ENCODE assay signal across 30 cellular contexts in the genomic region with DNA sequence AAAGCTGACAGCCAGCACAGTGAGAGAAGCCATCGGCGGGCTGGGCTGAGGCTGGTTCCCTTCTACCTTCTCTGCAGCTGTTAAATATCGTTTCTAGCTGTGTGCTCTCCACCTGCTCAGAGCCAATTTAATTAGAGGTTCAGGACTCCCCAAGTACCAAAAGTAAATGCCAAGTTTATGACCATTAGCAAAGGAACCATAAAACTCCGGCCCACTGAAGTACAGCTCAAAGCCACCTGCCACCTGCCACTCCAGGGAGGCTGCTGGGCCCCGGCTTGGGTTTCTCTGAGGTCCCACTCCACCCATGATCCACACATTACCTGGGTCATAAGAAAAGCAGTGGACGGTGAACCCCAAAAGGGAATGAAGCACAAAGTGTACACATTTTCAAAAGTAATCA.
"Had no signal": no experiment of that assay in that cellular context is flagged by ENCODE, and none has a peak within 500 bp of the region (broad histone marks: within the 10 kb centered on the region; RNA-seq: fewer than 3 reads in every experiment).

No MANE protein-coding gene starts in this region.

- H3K36me3 ChIP-seq: esophagus squamous epithelium, gastrocnemius medialis, pancreas, prostate gland, stomach, thyroid gland, upper lobe of left lung, vagina had no signal

- H3K27ac Mint-ChIP-seq: activated CD4-positive, alpha-beta T cell treated with anti-CD3 and anti-CD28 coated beads for 36 hours; activated naive CD4-positive, alpha-beta T cell treated with anti-CD3 and anti-CD28 coated beads, Interleukin-2, amount 50 U/mL, for 72 hours; activated T-cell treated with anti-CD3 and anti-CD28 coated beads, Interleukin-2, amount 50 U/mL, for 72 hours; mesothelial cell of epicardium; naive thymus-derived CD4-positive, alpha-beta T cell; stimulated activated naive B cell treated with anti-CD40 and anti-IgM and Interleukin-4, amounts not matched to agents 10 μg/mL and 1 μg/mL and 100 μg/mL, for 72 hours had no signal

- H3K4me1 ChIP-seq: esophagus squamous epithelium, gastrocnemius medialis, pancreas, prostate gland, stomach, thyroid gland, upper lobe of left lung, vagina had no signal

- H3K27ac ChIP-seq: epithelial cell of prostate, esophagus squamous epithelium, gastrocnemius medialis, hepatocyte, pancreas, prostate gland, stomach, thyroid gland, upper lobe of left lung, vagina had no signal

- H3K4me1 Mint-ChIP-seq: activated CD4-positive, alpha-beta T cell treated with anti-CD3 and anti-CD28 coated beads for 36 hours; mesothelial cell of epicardium; naive thymus-derived CD4-positive, alpha-beta T cell; stimulated activated naive B cell treated with anti-CD40 and anti-IgM and Interleukin-4, amounts not matched to agents 10 μg/mL and 1 μg/mL and 100 μg/mL, for 72 hours had no signal

- ATAC-seq: activated CD4-positive, alpha-beta T cell treated with anti-CD3 and anti-CD28 coated beads for 36 hours; activated naive CD4-positive, alpha-beta T cell treated with anti-CD3 and anti-CD28 coated beads, Interleukin-2, amount 50 U/mL, for 72 hours; activated T-cell treated with anti-CD3 and anti-CD28 coated beads, Interleukin-2, amount 50 U/mL, for 72 hours; gastrocnemius medialis; left cardiac atrium; naive thymus-derived CD4-positive, alpha-beta T cell; pancreas; stimulated activated naive B cell treated with anti-CD40 and anti-IgM and Interleukin-4, amounts not matched to agents 10 μg/mL and 1 μg/mL and 100 μg/mL, for 72 hours had no signal

- H3K4me3 Mint-ChIP-seq: activated CD4-positive, alpha-beta T cell treated with anti-CD3 and anti-CD28 coated beads for 36 hours; activated T-cell treated with anti-CD3 and anti-CD28 coated beads, Interleukin-2, amount 50 U/mL, for 72 hours; mesothelial cell of epicardium; naive thymus-derived CD4-positive, alpha-beta T cell; stimulated activated naive B cell treated with anti-CD40 and anti-IgM and Interleukin-4, amounts not matched to agents 10 μg/mL and 1 μg/mL and 100 μg/mL, for 72 hours had no signal

- H3K36me3 Mint-ChIP-seq: activated naive CD4-positive, alpha-beta T cell treated with anti-CD3 and anti-CD28 coated beads, Interleukin-2, amount 50 U/mL, for 72 hours; mesothelial cell of epicardium; stimulated activated naive B cell treated with anti-CD40 and anti-IgM and Interleukin-4, amounts not matched to agents 10 μg/mL and 1 μg/mL and 100 μg/mL, for 72 hours had no signal

- H3K27me3 Mint-ChIP-seq: activated CD4-positive, alpha-beta T cell treated with anti-CD3 and anti-CD28 coated beads for 36 hours had no signal

- H3K4me3 ChIP-seq: esophagus squamous epithelium, gastrocnemius medialis, hepatocyte, pancreas, prostate gland, stomach, thyroid gland, upper lobe of left lung, vagina had no signal

- H3K9me3 ChIP-seq: gastrocnemius medialis, pancreas, prostate gland, thyroid gland, vagina had no signal

- H3K27me3 ChIP-seq: gastrocnemius medialis, hepatocyte, pancreas, stomach, thyroid gland, upper lobe of left lung, vagina had no signal

- DNase-seq: activated CD4-positive, alpha-beta T cell treated with anti-CD3 and anti-CD28 coated beads for 36 hours; activated CD4-positive, CD25-positive, alpha-beta regulatory T cell; activated naive CD4-positive, alpha-beta T cell; activated T-cell treated with anti-CD3 and anti-CD28 coated beads for 4 hours; activated T-cell treated with anti-CD3 and anti-CD28 coated beads, Interleukin-2, amount 50 U/mL, for 72 hours; anterior cingulate cortex; effector CD8-positive, alpha-beta T cell; esophagus squamous epithelium; gastrocnemius medialis; glutamatergic neuron; left cardiac atrium; naive thymus-derived CD4-positive, alpha-beta T cell; pancreas; retina; stimulated activated CD4-positive, alpha-beta T cell treated with anti-CD3 and anti-CD28 coated beads, Interleukin-15, amount 100 ng/mL, for 24 hours; stimulated activated CD4-positive, alpha-beta T cell treated with anti-CD3 and anti-CD28 coated beads, Interleukin-2, amount 100 ng/mL, for 24 hours; stimulated activated naive B cell treated with anti-CD40 and anti-IgM and Interleukin-4, amounts not matched to agents 10 μg/mL and 1 μg/mL and 100 μg/mL, for 72 hours; stomach; thyroid gland; upper lobe of left lung had no signal

- FAIRE-seq: bronchial epithelial cell, colon, endometrium, keratinocyte, pancreas had no signal
